ENCODE assay signal across 9 cellular contexts in the genomic region with DNA sequence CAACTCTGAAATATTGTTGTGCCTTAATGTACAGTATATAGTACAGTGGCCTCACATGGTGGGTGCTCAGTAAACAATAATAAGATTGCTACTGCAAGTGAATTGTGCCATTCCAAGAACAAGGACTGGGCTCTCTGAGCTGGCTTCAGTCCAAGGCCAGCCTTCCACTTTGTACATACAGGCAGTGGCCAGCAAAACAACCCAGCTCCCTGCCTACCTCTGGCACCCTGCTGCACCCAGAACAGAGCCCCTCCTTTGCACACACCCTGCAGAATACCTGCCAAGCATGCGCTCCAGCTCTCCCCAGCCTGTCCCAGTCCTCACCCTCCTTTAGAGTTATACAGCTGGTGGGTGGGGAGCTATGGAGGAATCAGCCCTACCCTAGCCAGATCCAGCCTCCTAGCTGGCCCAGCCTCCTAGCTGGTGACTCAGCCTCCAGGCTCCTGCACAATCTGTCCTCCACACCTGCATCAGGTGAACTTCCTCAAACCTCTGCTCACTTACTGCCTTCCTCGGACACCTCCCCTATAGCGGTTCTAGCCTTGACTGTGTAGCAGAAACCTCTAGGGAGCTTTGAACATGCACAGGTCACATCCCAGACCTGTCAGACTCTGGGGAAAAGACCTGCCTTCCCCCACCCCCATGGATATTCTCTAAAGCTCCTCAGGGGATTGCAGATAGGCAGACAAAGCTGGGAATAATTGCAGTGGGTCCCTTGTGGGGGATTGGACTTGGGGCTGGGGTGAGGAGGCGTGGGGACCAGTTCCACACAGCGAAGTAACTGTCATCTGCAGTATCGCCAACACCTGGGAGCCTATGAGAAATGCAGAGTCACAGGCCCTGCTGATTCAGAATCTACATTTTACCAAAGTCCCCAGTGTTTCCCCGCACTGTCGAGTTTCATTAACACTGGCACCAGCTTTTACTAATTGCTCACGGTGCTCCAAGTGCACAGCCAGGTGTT.
DNase-seq lines count a peak whose midpoint lies in the region; ATAC-seq lines count a peak whose summit lies in the region.
"Had no signal": no experiment of that assay in that cellular context is flagged by ENCODE, and none has a peak within 500 bp of the region (broad histone marks: within the 10 kb centered on the region; RNA-seq: fewer than 3 reads in every experiment).

No MANE protein-coding gene starts in this region.

- H3K27me3 Mint-ChIP-seq in memory B cell = peaks cover 5% of the 10 kb centered on the region

- peaks cover 43% of the 10 kb centered on the region for H3K4me1 Mint-ChIP-seq in memory B cell

- peak overlapping the region; percentile 93 for H3K27ac Mint-ChIP-seq in memory B cell
- H3K27ac Mint-ChIP-seq: activated naive CD4-positive, alpha-beta T cell treated with anti-CD3 and anti-CD28 coated beads, Interleukin-2, amount 50 U/mL, for 72 hours had no signal

- DNase-seq in D341Med (ENCODE audit: low spot score) = peak; percentile 84
- peak; percentile 78 for DNase-seq in NCI-H1092 treated with DMSO at 0.1 percent for 48 hours (lab: John Stamatoyannopoulos, UW)
- DNase-seq in memory B cell (ENCODE audit: low spot score in 2 of 2) = no peak
- no peak for DNase-seq in ecto neural progenitor cell (ENCODE audit: low spot score)
- no peak for DNase-seq in NCI-H1930 (lab: John Stamatoyannopoulos, UW)

- peak; percentile 26 for ATAC-seq in memory B cell (ENCODE audit: low read depth)
- ATAC-seq in GM18858 (IDR thresholded peaks at IDR 0.05; ENCODE audit: unreplicated experiment) = no peak
- no peak for ATAC-seq in HG03521 (IDR thresholded peaks at IDR 0.05; ENCODE audit: unreplicated experiment)

- no peaks in the 10 kb centered on the region for H3K36me3 Mint-ChIP-seq in memory B cell
- H3K36me3 Mint-ChIP-seq: activated naive CD4-positive, alpha-beta T cell treated with anti-CD3 and anti-CD28 coated beads, Interleukin-2, amount 50 U/mL, for 72 hours had no signal

- peak overlapping the region; percentile 88 for H3K27ac ChIP-seq in angular gyrus (ENCODE audit: low read depth, low read length)

- H3K4me3 Mint-ChIP-seq in memory B cell = peak overlapping the region; percentile 87

- no peaks in the 10 kb centered on the region for H3K9me3 Mint-ChIP-seq in memory B cell
- H3K9me3 Mint-ChIP-seq: activated naive CD4-positive, alpha-beta T cell treated with anti-CD3 and anti-CD28 coated beads, Interleukin-2, amount 50 U/mL, for 72 hours had no signal

Comparison
In these comparisons a context has a peak if more than half of its experiments do, and no peak if none do; other contexts are left out.
1. DNase-seq: peak in D341Med (single experiment) and NCI-H1092 treated with DMSO at 0.1 percent for 48 hours (single experiment); none in memory B cell (0 of 2), ecto neural progenitor cell (single experiment) and NCI-H1930 (0 of 2).